18 cellular contexts compared by ENCODE assay signal in genomic region chr12:130955238-130955816, GRCh38. TPM values are rescaled to one million over a fixed set of nuclear protein-coding genes. Genes with fewer than 3 reads are reported as not detected.
DNase-seq lines count a peak whose midpoint lies in the region; ATAC-seq and TF ChIP-seq lines count a peak whose summit lies in the region.
"Had no signal": no experiment of that assay in that cellular context is flagged by ENCODE, and none has a peak within 500 bp of the region (broad histone marks: within the 10 kb centered on the region; RNA-seq: fewer than 3 reads in every experiment).

No MANE protein-coding gene starts in this region.

- H3K4me3 Mint-ChIP-seq in WTC11: no peak overlapping the region
- H3K4me3 Mint-ChIP-seq: B cell; stimulated activated memory B cell treated with anti-CD40 and anti-IgM and Interleukin-4, amounts not matched to agents 10 μg/mL and 1 μg/mL and 100 μg/mL, for 72 hours had no signal

- peak overlapping the region; percentile 19 for H3K27ac ChIP-seq in cardiac muscle cell
- no peak overlapping the region for H3K27ac ChIP-seq in muscle layer of colon (ENCODE audit: low read depth, low read length)
- peak overlapping the region in 1 of 2 donors; percentile 39 for H3K27ac ChIP-seq in tibial artery
- H3K27ac ChIP-seq in adrenal gland: no peak overlapping the region

- no peaks in the 10 kb centered on the region; the same call in 1 of the 2 replicates for H3K9me3 Mint-ChIP-seq in WTC11
- H3K9me3 Mint-ChIP-seq: stimulated activated memory B cell treated with anti-CD40 and anti-IgM and Interleukin-4, amounts not matched to agents 10 μg/mL and 1 μg/mL and 100 μg/mL, for 72 hours had no signal

- peak overlapping the region; percentile 50 for H3K4me3 ChIP-seq in cardiac muscle cell
- H3K4me3 ChIP-seq in muscle layer of colon (ENCODE audit: low read depth in 1 of 2, low read length in 2 of 2): peak overlapping the region; percentile 62 to 72
- H3K4me3 ChIP-seq in tibial artery: peak overlapping the region; percentile 45 to 54
- no peak overlapping the region for H3K4me3 ChIP-seq in adrenal gland

- no peak for DNase-seq in WTC11 (ENCODE audit: low spot score)
- DNase-seq in cardiac muscle cell (ENCODE audit: low read depth in 1 of 2, low spot score in 1 of 2): peak in 1 of 2 donors; percentile 31
- peak in 1 of 2 donors; percentile 55 for DNase-seq in tibial artery
- DNase-seq in DMS79 (lab: John Stamatoyannopoulos, UW): no peak
- no peak for DNase-seq in midbrain (lab: John Stamatoyannopoulos, UW)
- DNase-seq in adrenal gland: no peak
- DNase-seq: activated gamma-delta T cell, cortex of kidney, hypothalamus, NCI-H774, small intestine, T-helper 1 cell had no signal

- H3K27me3 ChIP-seq in cardiac muscle cell (no peaks in the 10 kb centered on the region), muscle layer of colon (ENCODE audit: control insufficient read depth in 1 of 2, insufficient read depth in 2 of 2, low read length in 2 of 2) (no peaks in the 10 kb centered on the region), tibial artery (no peaks in the 10 kb centered on the region), adrenal gland (peaks cover 3% of the 10 kb centered on the region)
- H3K27me3 ChIP-seq: Peyer's patch had no signal

- H3K4me1 ChIP-seq in cardiac muscle cell (ENCODE audit: low read depth): peaks cover 39% of the 10 kb centered on the region
- peaks cover 27% of the 10 kb centered on the region for H3K4me1 ChIP-seq in muscle layer of colon (ENCODE audit: insufficient read depth, low read length)
- H3K4me1 ChIP-seq in tibial artery: peaks cover 0 to 15% (median 11%) of the 10 kb centered on the region in 4 donors
- no peaks in the 10 kb centered on the region for H3K4me1 ChIP-seq in adrenal gland (replicated peaks in 1 of 2)

- TF ChIP-seq POLR2A in adrenal gland (IDR thresholded peaks at IDR 0.05): no peak

- intact Hi-C loops in tibial artery (cut with DNase I; ENCODE audit: low total_unique reads): no loop called here
- intact Hi-C loops in adrenal gland (cut with DNase I): no loop called here

- no peak overlapping the region for H3K9ac ChIP-seq in muscle layer of colon (ENCODE audit: low read length)

- peaks cover 31% of the 10 kb centered on the region for H3K4me1 Mint-ChIP-seq in WTC11

- H3K27ac Mint-ChIP-seq in WTC11: no peak overlapping the region
- H3K27ac Mint-ChIP-seq: B cell; stimulated activated memory B cell treated with anti-CD40 and anti-IgM and Interleukin-4, amounts not matched to agents 10 μg/mL and 1 μg/mL and 100 μg/mL, for 72 hours had no signal

- 72 to 83% (median 76%) methylated on average over 6 to 11 of the region's 11 CpGs for WGBS in adrenal gland, 4 donors

- TF ChIP-seq CTCF in WTC11 (IDR thresholded peaks at IDR 0.05) (no peak), cardiac muscle cell (IDR thresholded peaks at IDR 0.05; ENCODE audit: low read depth, low read length) (no peak), tibial artery (IDR thresholded peaks at IDR 0.05) (no peak), adrenal gland (IDR thresholded peaks at IDR 0.05) (no peak)

- POLR2A ChIA-PET in WTC11 (lab: Charles Lee): no interaction called here

- H3K36me3 Mint-ChIP-seq in WTC11: no peaks in the 10 kb centered on the region
- H3K36me3 Mint-ChIP-seq: stimulated activated memory B cell treated with anti-CD40 and anti-IgM and Interleukin-4, amounts not matched to agents 10 μg/mL and 1 μg/mL and 100 μg/mL, for 72 hours had no signal

- no peaks in the 10 kb centered on the region for H3K9me3 ChIP-seq in cardiac muscle cell (ENCODE audit: low read depth)
- H3K9me3 ChIP-seq in muscle layer of colon (ENCODE audit: low read length): no peaks in the 10 kb centered on the region
- no peaks in the 10 kb centered on the region for H3K9me3 ChIP-seq in tibial artery
- no peaks in the 10 kb centered on the region for H3K9me3 ChIP-seq in adrenal gland (replicated peaks in 1 of 3)
- H3K9me3 ChIP-seq: Peyer's patch had no signal

- H3K27me3 Mint-ChIP-seq in WTC11 (ENCODE audit: low read depth): no peaks in the 10 kb centered on the region; the same call in 1 of the 2 replicates

- CTCF ChIA-PET in WTC11 (lab: Charles Lee): no interaction called here

- H3K36me3 ChIP-seq in cardiac muscle cell (no peaks in the 10 kb centered on the region), muscle layer of colon (ENCODE audit: insufficient read depth, low read length) (no peaks in the 10 kb centered on the region), tibial artery (no peaks in the 10 kb centered on the region), adrenal gland (replicated peaks in 1 of 2) (no peaks in the 10 kb centered on the region)
- H3K36me3 ChIP-seq: Peyer's patch had no signal

- ATAC-seq in WTC11 (no peak), HG03460 (IDR thresholded peaks at IDR 0.05; ENCODE audit: unreplicated experiment) (no peak)
- ATAC-seq: stimulated activated memory B cell treated with anti-CD40 and anti-IgM and Interleukin-4, amounts not matched to agents 10 μg/mL and 1 μg/mL and 100 μg/mL, for 72 hours had no signal

TF ChIP-seq in WTC11, 78 proteins besides CTCF, POLR2A, EP300 and RAD21:
- TF ChIP-seq TP53 (CRISPR knock-in tag; IDR thresholded peaks at IDR 0.05) (no peak), ZNF423 (CRISPR knock-in tag; IDR thresholded peaks at IDR 0.05) (peak; percentile 61)

RNA-seq across cellular contexts. Expression of gene ADGRD1, which starts 1.6 kb away (rescaled TPM):
- 0.77 to 0.87 TPM (median 0.80 TPM) in 3 replicates for total RNA-seq in WTC11 (2021)
- total RNA-seq in cardiac muscle cell: 58.8 and 74.0 TPM in 2 replicates
- 66.6 and 76.2 TPM in 2 replicates for polyA plus RNA-seq in cardiac muscle cell
- 1 to 10 TPM in 7 of 8 donors, under 1 TPM in 1; 0.87 to 6.0 (median 1.8) TPM for total RNA-seq in adrenal gland
- polyA plus RNA-seq in adrenal gland: 1 to 10 TPM; 1.4 to 2.8 (median 1.8) TPM
- total RNA-seq: epithelial cell of proximal tubule had no signal

Comparison
In these comparisons a context has a peak if more than half of its experiments do, and no peak if none do; other contexts are left out.
1. H3K4me3 ChIP-seq: peak in cardiac muscle cell (single experiment), muscle layer of colon (2 of 2) and tibial artery (2 of 2); none in adrenal gland (0 of 4).